Comparison of ENCODE assay signal across 25 cellular contexts in the genomic region with DNA sequence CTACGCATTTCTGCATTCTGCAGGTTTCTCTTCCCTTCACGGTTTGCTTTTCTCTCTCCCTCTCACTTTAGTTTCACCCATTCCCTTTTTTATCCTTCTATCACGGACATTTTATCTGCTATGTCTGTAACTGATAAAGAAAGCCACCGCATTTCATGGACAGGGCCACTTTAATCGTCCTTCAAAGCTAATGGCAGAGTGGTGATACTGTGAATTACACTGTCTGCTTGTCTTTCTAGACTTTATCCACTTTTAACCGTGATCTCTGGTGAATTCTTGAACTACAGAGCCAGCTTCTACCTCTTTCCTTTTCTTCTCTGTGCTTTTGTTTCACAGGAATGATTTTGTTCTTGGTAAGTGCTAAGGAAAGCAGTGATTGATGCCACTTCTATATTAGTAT.
A peak's percentile ranks its signal among the peaks of the same experiment; 100 is the strongest.
DNase-seq lines count a peak whose midpoint lies in the region; ATAC-seq, FAIRE-seq and TF ChIP-seq lines count a peak whose summit lies in the region.
"Had no signal": no experiment of that assay in that cellular context is flagged by ENCODE, and none has a peak within 500 bp of the region (broad histone marks: within the 10 kb centered on the region; RNA-seq: fewer than 3 reads in every experiment).

No MANE protein-coding gene starts in this region.

- CTCF ChIA-PET in IMR-90 (lab: Yijun Ruan, JAX): interaction anchor here (0.9 kb wide), 1 partner anchor 9 kb away, joined by 3 read pairs; no protein-coding TSS in a partner anchor

- H3K27ac Mint-ChIP-seq in astrocyte (ENCODE audit: unreplicated experiment) (no peak overlapping the region), neural progenitor cell (no peak overlapping the region)
- H3K27ac Mint-ChIP-seq: CD4-positive, alpha-beta memory T cell had no signal

- no peak overlapping the region for H2BK120ac ChIP-seq in IMR-90 (ENCODE audit: low read depth, low read length)

- H2BK15ac ChIP-seq in IMR-90 (ENCODE audit: low read depth, low read length): no peak overlapping the region

- no peaks in the 10 kb centered on the region for H3K4me1 ChIP-seq in IMR-90 (ENCODE audit: control insufficient read depth, insufficient read depth, low read length)
- peaks cover 10% of the 10 kb centered on the region for H3K4me1 ChIP-seq in OCI-LY3 (ENCODE audit: low read length)
- no peaks in the 10 kb centered on the region for H3K4me1 ChIP-seq in astrocyte (ENCODE audit: insufficient read depth, low read length)
- H3K4me1 ChIP-seq in neural progenitor cell: no peaks in the 10 kb centered on the region
- H3K4me1 ChIP-seq in body of pancreas: no peaks in the 10 kb centered on the region
- H3K4me1 ChIP-seq: SJSA1 had no signal

- no peak overlapping the region for H3K4ac ChIP-seq in IMR-90 (ENCODE audit: low read depth, low read length)

- H2BK5ac ChIP-seq in IMR-90 (ENCODE audit: low read depth, low read length, poor library complexity, severe bottlenecking): no peak overlapping the region

- H3K18ac ChIP-seq in IMR-90 (ENCODE audit: low read depth, low read length): no peak overlapping the region

- H2AK9ac ChIP-seq in IMR-90 (replicated peaks; ENCODE audit: low read depth, low read length, poor library complexity): no peak overlapping the region

- H3K27me3 ChIP-seq in IMR-90 (ENCODE audit: control insufficient read depth, insufficient read depth, low read length) (no peaks in the 10 kb centered on the region), OCI-LY3 (ENCODE audit: low read depth, low read length) (no peaks in the 10 kb centered on the region), astrocyte (ENCODE audit: insufficient read depth, low read length) (no peaks in the 10 kb centered on the region), neural progenitor cell (no peaks in the 10 kb centered on the region), body of pancreas (no peaks in the 10 kb centered on the region)
- H3K27me3 ChIP-seq: SJSA1 had no signal

- dilution Hi-C loops in IMR-90 (cut with HindIII; ENCODE audit: low sequenced_read_pairs, unreplicated experiment): no loop called here

- no peaks in the 10 kb centered on the region for H3K79me2 ChIP-seq in OCI-LY3 (ENCODE audit: low read length)
- H3K79me2 ChIP-seq in astrocyte (ENCODE audit: insufficient read depth, low read length): no peaks in the 10 kb centered on the region
- no peaks in the 10 kb centered on the region for H3K79me2 ChIP-seq in neural progenitor cell (ENCODE audit: low read depth)

- H4K91ac ChIP-seq in IMR-90 (ENCODE audit: insufficient read depth, low read depth, low read length): no peak overlapping the region

- H2BK20ac ChIP-seq in IMR-90 (ENCODE audit: low read depth, low read length): peak overlapping the region; percentile 31; the same call in 1 of the 2 replicates

- H3K27ac ChIP-seq in IMR-90 (ENCODE audit: insufficient read depth, low read length): no peak overlapping the region
- no peak overlapping the region for H3K27ac ChIP-seq in OCI-LY3 (ENCODE audit: low read length)
- no peak overlapping the region for H3K27ac ChIP-seq in astrocyte (ENCODE audit: low read depth, low read length)
- no peak overlapping the region for H3K27ac ChIP-seq in neural progenitor cell
- H3K27ac ChIP-seq in body of pancreas: no peak overlapping the region
- H3K27ac ChIP-seq: GM23248, SJSA1 had no signal

- WGBS in IMR-90 (ENCODE audit: extremely low coverage in 2 of 2, insufficient read length in 1 of 2), 2 experiments: 64% methylated on average over 3 of the region's 6 CpGs; no CpG with 5 or more reads in 1 of the 2 experiments
- WGBS in body of pancreas, 2 donors: 39 to 56% methylated on average over 6 of the region's 6 CpGs

- intact Hi-C loops in IMR-90 (cut with micrococcal nuclease): no loop called here
- intact Hi-C loops in body of pancreas (cut with DNase I): no loop called here

- no peaks in the 10 kb centered on the region for H3K9me3 ChIP-seq in IMR-90 (ENCODE audit: control insufficient read depth, insufficient read depth, low read length)
- H3K9me3 ChIP-seq in OCI-LY3 (ENCODE audit: insufficient read depth, low read length): no peaks in the 10 kb centered on the region
- no peaks in the 10 kb centered on the region for H3K9me3 ChIP-seq in astrocyte (ENCODE audit: insufficient read depth, low read depth, low read length)
- H3K9me3 ChIP-seq in neural progenitor cell (ENCODE audit: low read depth): no peaks in the 10 kb centered on the region
- H3K9me3 ChIP-seq in body of pancreas: no peaks in the 10 kb centered on the region
- H3K9me3 ChIP-seq: SJSA1 had no signal

- H3K9ac ChIP-seq in IMR-90 (ENCODE audit: low read depth, low read length): no peak overlapping the region
- peak overlapping the region; percentile 4; the same call in 1 of the 2 replicates for H3K9ac ChIP-seq in OCI-LY3 (ENCODE audit: low read length)
- no peak overlapping the region for H3K9ac ChIP-seq in astrocyte (ENCODE audit: low read length)
- H3K9ac ChIP-seq in neural progenitor cell: no peak overlapping the region
- H3K9ac ChIP-seq: GM23248 had no signal

- H3F3A ChIP-seq in neural progenitor cell (ENCODE audit: low read depth): no peaks in the 10 kb centered on the region

- FAIRE-seq in astrocyte (lab: Jason Lieb, UNC): no peak
- FAIRE-seq: A204.1, HTR-8/SVneo had no signal

- H4K20me1 ChIP-seq in IMR-90 (ENCODE audit: insufficient read depth, low read length) (no peaks in the 10 kb centered on the region), OCI-LY3 (ENCODE audit: insufficient read depth, low read length) (no peaks in the 10 kb centered on the region), astrocyte (ENCODE audit: insufficient read depth, low read length) (no peaks in the 10 kb centered on the region), neural progenitor cell (ENCODE audit: low read depth) (no peaks in the 10 kb centered on the region)

- POLR2A ChIA-PET in IMR-90 (lab: Charles Lee; ENCODE audit: unreplicated experiment): no interaction called here

- no peaks in the 10 kb centered on the region for H3K36me3 Mint-ChIP-seq in astrocyte (ENCODE audit: low read depth, unreplicated experiment)
- H3K36me3 Mint-ChIP-seq in neural progenitor cell: no peaks in the 10 kb centered on the region
- H3K36me3 Mint-ChIP-seq: CD4-positive, alpha-beta memory T cell had no signal

- DNase-seq in IMR-90: no peak
- no peak for DNase-seq in astrocyte (ENCODE audit: low read depth)
- DNase-seq in neural progenitor cell (ENCODE audit: low spot score): no peak
- DNase-seq in body of pancreas: no peak
- no peak for DNase-seq in globus pallidus (ENCODE audit: low spot score)
- DNase-seq: C1 segment of cervical spinal cord; CD4-positive, alpha-beta memory T cell; COR-L47; DMS53; GM23248; H7; KG1; MM.1S; NCI-H1694; NCI-H2029 treated with DMSO at 0.1 percent for 48 hours; NCI-H446 treated with DMSO at 0.1 percent for 48 hours; NCI-H526; Right ventricle myocardium superior; RPMI8226; SW 1271 had no signal

- no peak overlapping the region for H3K56ac ChIP-seq in IMR-90 (ENCODE audit: extremely low read depth, insufficient read depth, low read length)

- no peak for TF ChIP-seq RAD21 in IMR-90 (IDR thresholded peaks at IDR 0.05; ENCODE audit: low read length)

- H3K79me1 ChIP-seq in IMR-90 (ENCODE audit: low read depth in 1 of 2, low read length in 2 of 2): no peaks in the 10 kb centered on the region

- no peak overlapping the region for H3K4me3 ChIP-seq in IMR-90 (ENCODE audit: insufficient read depth, low read depth, low read length)
- H3K4me3 ChIP-seq in OCI-LY3 (ENCODE audit: low read length): peak overlapping the region; percentile 50
- H3K4me3 ChIP-seq in astrocyte (ENCODE audit: insufficient read depth, low read depth, low read length): no peak overlapping the region
- no peak overlapping the region for H3K4me3 ChIP-seq in neural progenitor cell
- no peak overlapping the region for H3K4me3 ChIP-seq in body of pancreas
- H3K4me3 ChIP-seq: GM23248, SJSA1 had no signal

- H4K5ac ChIP-seq in IMR-90 (ENCODE audit: low read depth, low read length): no peak overlapping the region

- no peaks in the 10 kb centered on the region for H3K27me3 Mint-ChIP-seq in astrocyte (ENCODE audit: low read depth, unreplicated experiment)
- no peaks in the 10 kb centered on the region for H3K27me3 Mint-ChIP-seq in neural progenitor cell (ENCODE audit: insufficient read depth, low read depth)
- H3K27me3 Mint-ChIP-seq: CD4-positive, alpha-beta memory T cell had no signal

- TF ChIP-seq POLR2A in IMR-90 (IDR thresholded peaks at IDR 0.05; ENCODE audit: low read depth, low read length) (no peak), body of pancreas (IDR thresholded peaks at IDR 0.05) (no peak)

- no peak overlapping the region; the same call in 1 of the 2 replicates for H3K14ac ChIP-seq in IMR-90 (replicated peaks; ENCODE audit: low read depth, low read length)

- no peak overlapping the region for H3K4me2 ChIP-seq in IMR-90 (ENCODE audit: low read depth, low read length)
- peak overlapping the region; percentile 59 for H3K4me2 ChIP-seq in OCI-LY3 (ENCODE audit: low read length)
- H3K4me2 ChIP-seq in astrocyte (ENCODE audit: low read length): no peak overlapping the region
- H3K4me2 ChIP-seq in neural progenitor cell: no peak overlapping the region

- BruUV-seq in IMR-90 (replicated peaks; lab: Mats Ljungman, UMichigan): no TSS peak

- TF ChIP-seq CTCF in IMR-90 (conservative IDR thresholded peaks at IDR 0.05; ENCODE audit: low read depth, low read length) (no peak), OCI-LY3 (IDR thresholded peaks at IDR 0.05; ENCODE audit: low read depth, low read length) (no peak), astrocyte (IDR thresholded peaks at IDR 0.05; ENCODE audit: insufficient read depth, low read depth, low read length) (no peak), neural progenitor cell (IDR thresholded peaks at IDR 0.05) (no peak), body of pancreas (IDR thresholded peaks at IDR 0.05) (no peak)

- ATAC-seq in IMR-90 (ENCODE audit: low read depth) (no peak), body of pancreas (no peak), HG02678 (IDR thresholded peaks at IDR 0.05; ENCODE audit: unreplicated experiment) (no peak)

- H3K9me1 ChIP-seq in IMR-90 (ENCODE audit: insufficient read depth, low read length): no peaks in the 10 kb centered on the region

- in situ Hi-C loops in IMR-90 (cut with MboI; ENCODE audit: low sequenced_read_pairs): no loop called here

- H3K36me3 ChIP-seq in IMR-90 (ENCODE audit: control insufficient read depth, insufficient read depth, low read length) (no peaks in the 10 kb centered on the region), OCI-LY3 (replicated peaks; ENCODE audit: low read depth, low read length) (no peaks in the 10 kb centered on the region), astrocyte (ENCODE audit: insufficient read depth, low read length) (no peaks in the 10 kb centered on the region), neural progenitor cell (no peaks in the 10 kb centered on the region), body of pancreas (replicated peaks in 1 of 2; ENCODE audit: insufficient read depth in 1 of 2, low read depth in 2 of 2) (no peaks in the 10 kb centered on the region)
- H3K36me3 ChIP-seq: SJSA1 had no signal

- H3K9me3 Mint-ChIP-seq in astrocyte (ENCODE audit: unreplicated experiment): no peaks in the 10 kb centered on the region
- no peaks in the 10 kb centered on the region for H3K9me3 Mint-ChIP-seq in neural progenitor cell

- no peaks in the 10 kb centered on the region for H3K4me1 Mint-ChIP-seq in astrocyte (ENCODE audit: low read depth, unreplicated experiment)
- no peaks in the 10 kb centered on the region for H3K4me1 Mint-ChIP-seq in neural progenitor cell
- H3K4me1 Mint-ChIP-seq: CD4-positive, alpha-beta memory T cell had no signal

- H2AFZ ChIP-seq in IMR-90 (replicated peaks; ENCODE audit: low read length, poor library complexity) (peak overlapping the region; percentile 47), OCI-LY3 (ENCODE audit: low read depth, low read length) (peak overlapping the region; percentile 87), astrocyte (ENCODE audit: low read depth, low read length) (peak overlapping the region; percentile 42), neural progenitor cell (replicated peaks) (peak overlapping the region; percentile 36)
- H2AFZ ChIP-seq: GM23248 had no signal

- H2AK5ac ChIP-seq in IMR-90 (ENCODE audit: low read depth, low read length): no peak overlapping the region

- no peak overlapping the region for H3K4me3 Mint-ChIP-seq in astrocyte (ENCODE audit: unreplicated experiment)
- no peak overlapping the region for H3K4me3 Mint-ChIP-seq in neural progenitor cell
- H3K4me3 Mint-ChIP-seq: CD4-positive, alpha-beta memory T cell had no signal

- H4K8ac ChIP-seq in IMR-90 (ENCODE audit: low read depth in 2 of 2, low read length in 2 of 2): no peak overlapping the region

- no peak overlapping the region for H3K23ac ChIP-seq in IMR-90 (ENCODE audit: low read depth, low read length)

Comparison
In these comparisons a context has a peak if more than half of its experiments do, and no peak if none do; other contexts are left out.
1. H2AFZ ChIP-seq: peak in every context shown above with its lines; median percentile 87 in OCI-LY3; 47 in IMR-90; 42 in astrocyte; 36 in neural progenitor cell.